8 cellular contexts compared by ENCODE assay signal in the genomic region with DNA sequence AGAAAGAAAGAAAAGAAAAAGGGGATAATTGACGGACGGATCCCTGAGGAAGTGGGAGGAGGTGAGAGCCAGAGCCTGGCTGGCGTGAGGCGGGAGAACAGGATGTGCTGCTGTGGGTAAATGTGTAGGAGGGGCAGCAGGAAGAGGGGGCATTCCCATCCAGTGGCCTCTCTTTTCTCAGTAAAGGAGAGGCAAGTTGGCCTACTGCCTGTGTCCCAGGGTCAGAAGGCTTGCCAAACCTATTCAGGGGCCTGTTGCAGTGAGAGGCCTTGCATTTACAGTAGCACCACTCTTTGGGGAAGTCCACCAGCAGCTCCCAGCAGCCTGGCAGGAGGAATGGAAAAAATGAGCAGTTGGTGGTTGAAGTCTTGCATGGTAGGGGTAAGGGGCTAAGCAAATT. TPM values are rescaled to one million over a fixed set of nuclear protein-coding genes. Genes with fewer than 3 reads are reported as not detected.
A peak's percentile ranks its signal among the peaks of the same experiment; 100 is the strongest.
DNase-seq lines count a peak whose midpoint lies in the region; ATAC-seq and TF ChIP-seq lines count a peak whose summit lies in the region.

No MANE protein-coding gene starts in this region.

- H3K27me3 ChIP-seq in adipocyte (replicated peaks; ENCODE audit: control insufficient read depth, insufficient read depth, low read length) (no peaks in the 10 kb centered on the region), hepatocyte (no peaks in the 10 kb centered on the region), smooth muscle cell (ENCODE audit: low read depth) (no peaks in the 10 kb centered on the region)

- H3F3A ChIP-seq in smooth muscle cell (ENCODE audit: low read depth), result peaks cover 47% of the 10 kb centered on the region

- ATAC-seq in HG03196 (IDR thresholded peaks at IDR 0.05; ENCODE audit: unreplicated experiment) (no peak), HG02884 (IDR thresholded peaks at IDR 0.05; ENCODE audit: unreplicated experiment) (no peak)

- no peak overlapping the region for H3K4me3 ChIP-seq in adipocyte (ENCODE audit: low read length)
- no peak overlapping the region for H3K4me3 ChIP-seq in hepatocyte
- no peak overlapping the region for H3K4me3 ChIP-seq in smooth muscle cell

- no peaks in the 10 kb centered on the region for H3K79me2 ChIP-seq in hepatocyte
- no peaks in the 10 kb centered on the region for H3K79me2 ChIP-seq in smooth muscle cell (ENCODE audit: low read depth)

- no peaks in the 10 kb centered on the region for H3K36me3 ChIP-seq in adipocyte (ENCODE audit: control insufficient read depth, insufficient read depth, low read length, severe bottlenecking)
- H3K36me3 ChIP-seq in hepatocyte (replicated peaks; ENCODE audit: insufficient read depth, low read depth), result no peaks in the 10 kb centered on the region
- no peaks in the 10 kb centered on the region for H3K36me3 ChIP-seq in smooth muscle cell (ENCODE audit: low read depth)

- H3K27ac ChIP-seq in hepatocyte (peak overlapping the region; percentile 86), smooth muscle cell (ENCODE audit: low read depth) (peak overlapping the region; percentile 72)

- WGBS in hepatocyte (ENCODE audit: low lambda C conversion rate, missing lambda C conversion rate), result 66% methylated on average over 3 of the region's 4 CpGs
- WGBS in smooth muscle cell (ENCODE audit: low lambda C conversion rate), result 38% methylated on average over 4 of the region's 4 CpGs

- peaks cover 44% of the 10 kb centered on the region for H3K4me1 ChIP-seq in adipocyte (ENCODE audit: control insufficient read depth, insufficient read depth, low read length)
- H3K4me1 ChIP-seq in hepatocyte (ENCODE audit: insufficient read depth), result peaks cover 32% of the 10 kb centered on the region
- peaks cover 23% of the 10 kb centered on the region for H3K4me1 ChIP-seq in smooth muscle cell (ENCODE audit: low read depth)

- peak overlapping the region; percentile 23 for H3K9ac ChIP-seq in adipocyte (ENCODE audit: low read length)
- no peak overlapping the region for H3K9ac ChIP-seq in smooth muscle cell (ENCODE audit: low read depth)

- TF ChIP-seq CTCF in hepatocyte (IDR thresholded peaks at IDR 0.05; ENCODE audit: poor library complexity), result no peak
- TF ChIP-seq CTCF in smooth muscle cell (IDR thresholded peaks at IDR 0.05; ENCODE audit: borderline replicate concordance, insufficient read depth, poor library complexity, severe bottlenecking), result no peak

- DNase-seq in Kasumi-1 (lab: John Stamatoyannopoulos, UW) (peak; percentile 56 to 71), adipocyte (ENCODE audit: low read depth) (peak; percentile 36), hepatocyte (ENCODE audit: low spot score) (peak; percentile 49), smooth muscle cell (lab: John Stamatoyannopoulos, UW; ENCODE audit: unreplicated experiment) (no peak), NCI-H1694 treated with DMSO at 0.1 percent for 48 hours (lab: John Stamatoyannopoulos, UW) (no peak), NCI-H1694 (lab: John Stamatoyannopoulos, UW) (no peak)

- H3K9me3 ChIP-seq in adipocyte (ENCODE audit: control insufficient read depth, low read length) (no peaks in the 10 kb centered on the region), hepatocyte (ENCODE audit: low read depth) (no peaks in the 10 kb centered on the region), smooth muscle cell (replicated peaks; ENCODE audit: low read depth) (no peaks in the 10 kb centered on the region)

- H4K20me1 ChIP-seq in hepatocyte (ENCODE audit: insufficient read depth, poor library complexity, severe bottlenecking) (no peaks in the 10 kb centered on the region), smooth muscle cell (ENCODE audit: low read depth) (no peaks in the 10 kb centered on the region)

- no peak overlapping the region for H2AFZ ChIP-seq in hepatocyte
- peak overlapping the region; percentile 18 for H2AFZ ChIP-seq in smooth muscle cell (ENCODE audit: low read depth)

- no peaks in the 10 kb centered on the region for H3K9me2 ChIP-seq in hepatocyte (replicated peaks; ENCODE audit: insufficient read depth)

- H3K4me2 ChIP-seq in hepatocyte (peak overlapping the region; percentile 6), smooth muscle cell (peak overlapping the region; percentile 35)

RNA-seq across cellular contexts. Expression of a gene that starts 26.6 kb away (rescaled TPM):
- total RNA-seq in hepatocyte, result 38.7 and 43.3 TPM in 2 replicates
- 25.2 and 31.8 TPM in 2 replicates for polyA plus RNA-seq in hepatocyte
- total RNA-seq in smooth muscle cell, result 28.1 and 37.0 TPM in 2 replicates
- 24.0 and 24.7 TPM in 2 replicates for polyA plus RNA-seq in smooth muscle cell

RNA-seq across cellular contexts. Expression of a gene that starts 26.9 kb away (rescaled TPM):
- total RNA-seq in hepatocyte (109 and 117 TPM in 2 replicates), smooth muscle cell (50.8 and 81.8 TPM in 2 replicates)
- polyA plus RNA-seq in hepatocyte (118 and 131 TPM in 2 replicates), smooth muscle cell (76.4 and 80.8 TPM in 2 replicates)

RNA-seq across cellular contexts. Expression of a gene that starts 31.0 kb away (rescaled TPM):
- 162 and 165 TPM in 2 replicates for total RNA-seq in hepatocyte
- 189 and 235 TPM in 2 replicates for polyA plus RNA-seq in hepatocyte
- total RNA-seq in smooth muscle cell, result 161 and 198 TPM in 2 replicates
- polyA plus RNA-seq in smooth muscle cell, result 248 and 299 TPM in 2 replicates

Comparison
In these comparisons a context has a peak if more than half of its experiments do, and no peak if none do; other contexts are left out.
1. DNase-seq: peak in Kasumi-1 (2 of 2), adipocyte (single experiment) and hepatocyte (single experiment); none in smooth muscle cell (single experiment), NCI-H1694 treated with DMSO at 0.1 percent for 48 hours (single experiment) and NCI-H1694 (single experiment).